In the genomic region with DNA sequence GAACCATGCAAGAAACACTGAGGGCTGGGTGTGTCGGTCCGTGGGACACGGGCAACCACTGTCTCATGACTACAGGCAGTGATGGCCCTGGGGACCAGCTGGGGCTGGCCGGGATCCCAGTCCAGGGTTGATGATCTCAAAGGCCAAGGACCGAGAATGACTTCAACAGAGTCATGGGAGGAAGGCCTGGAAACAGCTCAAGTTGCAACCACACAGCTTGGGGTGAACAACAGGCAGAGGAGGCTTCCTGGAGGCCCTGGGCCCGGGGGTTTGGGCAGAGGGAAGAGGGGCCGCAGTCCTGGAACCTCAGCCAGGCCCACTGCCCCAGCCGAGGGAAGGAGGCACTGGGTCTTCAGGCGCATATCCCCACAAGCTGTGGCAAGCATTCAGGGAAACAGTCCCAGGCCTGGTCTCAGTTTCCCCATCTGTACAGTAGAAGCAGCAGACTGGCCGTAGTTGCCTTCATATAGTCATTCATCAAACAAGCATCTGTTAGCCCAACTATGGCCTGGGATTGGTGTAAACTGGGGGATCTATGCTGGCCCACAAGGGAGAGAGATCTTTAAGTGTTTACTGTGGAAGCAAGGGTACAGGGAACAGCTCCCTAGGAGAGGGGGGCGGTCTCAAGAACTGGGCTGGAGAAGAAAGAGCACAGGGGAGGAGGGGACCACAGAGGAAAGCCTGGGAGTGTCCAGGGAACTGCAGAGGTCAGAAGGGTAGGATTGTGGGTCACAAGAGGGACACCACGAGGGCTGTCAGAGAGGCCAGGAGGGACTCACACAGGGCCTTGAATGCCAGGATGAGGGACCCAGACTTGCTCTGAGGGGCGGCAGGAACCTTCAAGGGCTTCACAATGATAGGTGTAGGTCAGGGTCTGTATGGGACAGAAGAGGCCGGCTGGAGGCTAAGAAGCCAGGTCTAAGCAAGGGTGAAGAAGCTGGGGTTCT, we compare ENCODE assay signal across 8 cellular contexts. TPM values are rescaled to one million over a fixed set of nuclear protein-coding genes. Genes with fewer than 3 reads are reported as not detected.
DNase-seq lines count a peak whose midpoint lies in the region; ATAC-seq and TF ChIP-seq lines count a peak whose summit lies in the region.

No MANE protein-coding gene starts in this region.

- DNase-seq in AG04449 (ENCODE audit: low read depth, low spot score) (no peak), SK-MEL-5 (ENCODE audit: low read depth, low spot score) (peak; percentile 74), globus pallidus (ENCODE audit: low spot score) (peak; percentile 10), osteocyte (ENCODE audit: extremely low spot score, unreplicated experiment) (no peak), H4 (ENCODE audit: low spot score) (no peak), mesenteric fat pad (ENCODE audit: low spot score) (no peak)

- TF ChIP-seq CTCF in AG04449 (IDR thresholded peaks at IDR 0.05; ENCODE audit: insufficient read depth, low read length, missing control alignments): no peak
- TF ChIP-seq CTCF in osteocyte (IDR thresholded peaks at IDR 0.05): no peak

- ATAC-seq in HG02840 (IDR thresholded peaks at IDR 0.05; ENCODE audit: low FRiP score, unreplicated experiment) (no peak), GM18870 (IDR thresholded peaks at IDR 0.05; ENCODE audit: unreplicated experiment) (no peak)

- CTCF ChIA-PET in AG04449 (lab: Yijun Ruan, JAX): interaction anchor here (1.1 to 3.1 kb wide), 9 partner anchors 7 to 212 kb away, joined by 4 to 12 read pairs (median 5); partner anchors contain the start of gene RAB5IF

- in situ Hi-C loops in SK-MEL-5 (cut with HindIII; ENCODE audit: low pct_unique_long_range_greater_than_20kb, low sequenced_read_pairs): no loop called here

- peak overlapping the region; percentile 71 for H3K4me3 Mint-ChIP-seq in osteocyte (ENCODE audit: unreplicated experiment)

- peaks cover 6% of the 10 kb centered on the region for H3K36me3 Mint-ChIP-seq in osteocyte (ENCODE audit: unreplicated experiment)

- H3K4me3 ChIP-seq in AG04449 (ENCODE audit: low read depth, low read length): peak overlapping the region; percentile 90

- peak overlapping the region; percentile 73 for H3K27ac Mint-ChIP-seq in osteocyte (ENCODE audit: unreplicated experiment)

- H3K9me3 Mint-ChIP-seq in osteocyte (ENCODE audit: unreplicated experiment): no peaks in the 10 kb centered on the region

- H3K4me1 Mint-ChIP-seq in osteocyte (ENCODE audit: unreplicated experiment): peaks cover 43% of the 10 kb centered on the region

- H3K27me3 Mint-ChIP-seq in osteocyte (ENCODE audit: unreplicated experiment): no peaks in the 10 kb centered on the region

- POLR2A ChIA-PET in AG04449 (lab: Yijun Ruan, JAX): interaction anchor here (0.9 to 3.5 kb wide), 4 partner anchors 8 to 81 kb away, joined by 4 to 14 read pairs (median 9); no protein-coding TSS in a partner anchor

RNA-seq across cellular contexts. Expression of gene MYL9, which starts 2.1 kb away (rescaled TPM):
- total RNA-seq in SK-MEL-5 (2014; rRNA removed; shearing (Covaris generic)): not detected in 2 replicates
- not detected in 2 replicates for polyA plus RNA-seq in SK-MEL-5 (2015; cell fraction: cytosol; rRNA removed)
- polyA plus RNA-seq in SK-MEL-5 (2015; cell fraction: nucleus; rRNA removed): not detected in 2 replicates
- total RNA-seq in osteocyte (197 and 200 TPM in 2 replicates), mesenteric fat pad (518 TPM)
- not detected in 2 replicates for total RNA-seq in H4 (2014; rRNA removed; shearing (Covaris generic))

RNA-seq across cellular contexts. Expression of gene TGIF2, which starts 29.9 kb away (rescaled TPM):
- 13.8 and 16.2 TPM in 2 replicates for total RNA-seq in SK-MEL-5 (2014; rRNA removed; shearing (Covaris generic))
- 21.9 and 26.1 TPM in 2 replicates for polyA plus RNA-seq in SK-MEL-5 (2015; cell fraction: cytosol; rRNA removed)
- 9.6 and 17.7 TPM in 2 replicates for polyA plus RNA-seq in SK-MEL-5 (2015; cell fraction: nucleus; rRNA removed)
- 29.2 and 35.0 TPM in 2 replicates for total RNA-seq in osteocyte
- total RNA-seq in H4 (2014; rRNA removed; shearing (Covaris generic)): 6.6 and 9.0 TPM in 2 replicates
- total RNA-seq in mesenteric fat pad: 9.3 TPM

Comparison
In these comparisons a context has a peak if more than half of its experiments do, and no peak if none do; other contexts are left out.
1. DNase-seq: peak in SK-MEL-5 (single experiment) and globus pallidus (single experiment); none in AG04449 (single experiment), osteocyte (single experiment), H4 (single experiment) and mesenteric fat pad (single experiment).
2. RNA of gene MYL9, which starts 2.1 kb away (total RNA-seq): 518 TPM in mesenteric fat pad (single experiment) and 197 to 200 TPM in osteocyte; not detected in SK-MEL-5 and not detected in H4; every median in the first group is over 100 times any median in the second.